10 cellular contexts compared by ENCODE assay signal in the genomic region with DNA sequence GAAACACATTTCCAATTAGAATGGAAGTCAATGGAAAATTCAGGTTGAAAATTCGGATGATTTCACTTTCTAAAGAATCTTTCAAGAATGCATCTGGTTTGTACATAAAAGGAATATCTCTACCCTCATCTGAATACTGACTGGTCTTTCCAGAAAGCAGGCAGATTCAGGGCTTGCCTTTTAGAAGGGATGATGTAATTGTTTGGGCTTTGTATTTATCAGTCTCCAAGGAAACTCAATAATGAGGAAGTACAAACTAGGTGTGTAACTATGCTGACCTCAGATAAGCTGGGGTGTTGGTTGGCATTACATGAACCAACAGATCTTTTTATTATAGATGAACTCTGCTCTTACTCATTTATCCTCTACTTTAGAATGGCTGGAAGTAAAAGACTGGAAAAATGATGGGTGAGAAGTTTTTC. TPM values are rescaled to one million over a fixed set of nuclear protein-coding genes. Genes with fewer than 3 reads are reported as not detected.
A peak's percentile ranks its signal among the peaks of the same experiment; 100 is the strongest.
DNase-seq lines count a peak whose midpoint lies in the region; ATAC-seq and TF ChIP-seq lines count a peak whose summit lies in the region.
"Had no signal": no experiment of that assay in that cellular context is flagged by ENCODE, and none has a peak within 500 bp of the region (broad histone marks: within the 10 kb centered on the region; RNA-seq: fewer than 3 reads in every experiment).

No MANE protein-coding gene starts in this region.

- H3K36me3 Mint-ChIP-seq in endodermal cell (ENCODE audit: low read depth) (peaks cover 50% of the 10 kb centered on the region), naive B cell (peaks cover 13 to 20% of the 10 kb centered on the region in 2 donors)

- H3K27ac Mint-ChIP-seq in endodermal cell (peak overlapping the region; percentile 93), naive B cell (peak overlapping the region; percentile 97 to 99 (median 98))
- H3K27ac Mint-ChIP-seq: stimulated activated naive CD8-positive, alpha-beta T cell treated with anti-CD3 and anti-CD28 coated beads, Interleukin-15, Interleukin-2, amounts not matched to agents 100 ng/mL and 50 ng/mL, for 24 hours had no signal

- no peak for TF ChIP-seq CTCF in endodermal cell (conservative IDR thresholded peaks at IDR 0.05)

- H3K4me1 ChIP-seq in endodermal cell (ENCODE audit: control insufficient read depth, insufficient read depth, low read length), result peaks cover 17% of the 10 kb centered on the region
- H3K4me1 ChIP-seq: BLaER1 had no signal

- no peaks in the 10 kb centered on the region for H3K27me3 ChIP-seq in endodermal cell (ENCODE audit: control insufficient read depth, insufficient read depth, low read length, poor library complexity, severe bottlenecking)
- H3K27me3 ChIP-seq: BLaER1 had no signal

- no peaks in the 10 kb centered on the region for H3K9me3 ChIP-seq in endodermal cell (ENCODE audit: control insufficient read depth, low read length)
- H3K9me3 ChIP-seq: BLaER1 had no signal

- no peak overlapping the region for H3K4me3 ChIP-seq in endodermal cell (ENCODE audit: low read length)
- H3K4me3 ChIP-seq: BLaER1 had no signal

- peaks cover 81% of the 10 kb centered on the region for H3K36me3 ChIP-seq in endodermal cell (ENCODE audit: control insufficient read depth, insufficient read depth, low read length)

- no peaks in the 10 kb centered on the region for H3K9me3 Mint-ChIP-seq in endodermal cell
- H3K9me3 Mint-ChIP-seq in naive B cell, result no peaks in the 10 kb centered on the region
- H3K9me3 Mint-ChIP-seq: stimulated activated naive CD8-positive, alpha-beta T cell treated with anti-CD3 and anti-CD28 coated beads, Interleukin-15, Interleukin-2, amounts not matched to agents 100 ng/mL and 50 ng/mL, for 24 hours had no signal

- H3K4me1 Mint-ChIP-seq in endodermal cell (peaks cover 50% of the 10 kb centered on the region), naive B cell (peaks cover 40 to 57% (median 47%) of the 10 kb centered on the region in 3 donors)

- H3K27me3 Mint-ChIP-seq in endodermal cell (ENCODE audit: insufficient read depth) (no peaks in the 10 kb centered on the region), naive B cell (no peaks in the 10 kb centered on the region)

- ATAC-seq in HG02973 (IDR thresholded peaks at IDR 0.05; ENCODE audit: unreplicated experiment), result peak; percentile 97
- ATAC-seq in naive B cell (ENCODE audit: low read depth in 2 of 2), result peak; percentile 96 to 97

- DNase-seq in NCI-H2171 treated with DMSO at 0.1 percent for 48 hours (lab: John Stamatoyannopoulos, UW) (peak; percentile 42), NCI-H2171 (lab: John Stamatoyannopoulos, UW) (no peak), NCI-H774 (lab: John Stamatoyannopoulos, UW) (peak; percentile 58), endodermal cell (no peak), naive B cell (peak; percentile 78), NCI-H526 treated with DMSO at 0.1 percent for 48 hours (lab: John Stamatoyannopoulos, UW) (no peak), NCI-H510A (lab: John Stamatoyannopoulos, UW) (no peak)

- H3K4me3 Mint-ChIP-seq in endodermal cell (no peak overlapping the region), naive B cell (peak overlapping the region in 4 of 8 donors; percentile 4 to 60 (median 23))
- H3K4me3 Mint-ChIP-seq: stimulated activated naive CD8-positive, alpha-beta T cell treated with anti-CD3 and anti-CD28 coated beads, Interleukin-15, Interleukin-2, amounts not matched to agents 100 ng/mL and 50 ng/mL, for 24 hours had no signal

- 89 to 100% methylated on average over 1 of the region's 1 CpG for WGBS in endodermal cell (ENCODE audit: insufficient coverage in 1 of 2, insufficient read length in 1 of 2), 2 experiments

- peak overlapping the region; percentile 41 for H3K9ac ChIP-seq in endodermal cell (ENCODE audit: extremely low read depth, low read length, poor library complexity, severe bottlenecking)
- H3K9ac ChIP-seq: BLaER1 had no signal

- H3K27ac ChIP-seq in endodermal cell (ENCODE audit: low read depth, low read length), result no peak overlapping the region
- H3K27ac ChIP-seq: BLaER1 had no signal

RNA-seq across cellular contexts. Expression of a gene that starts 24.1 kb away (rescaled TPM):
- 100 to 1,000 TPM in 1 of 2 donors, 10 to 100 TPM in 1; 93.9 to 158 TPM for total RNA-seq in endodermal cell
- 133 TPM for polyA plus RNA-seq in endodermal cell (2013, experiment 1 of 2)
- 133 TPM for polyA plus RNA-seq in endodermal cell (2013, experiment 2 of 2)
- 100 to 1,000 TPM; 348 to 523 (median 419) TPM for polyA plus RNA-seq in naive B cell (ENCODE audit: low read depth in 6 of 6)

Comparison
In these comparisons a context has a peak if more than half of its experiments do, and no peak if none do; other contexts are left out.
1. DNase-seq: peak in NCI-H2171 treated with DMSO at 0.1 percent for 48 hours (single experiment), NCI-H774 (single experiment) and naive B cell (single experiment); none in NCI-H2171 (single experiment), endodermal cell (single experiment), NCI-H526 treated with DMSO at 0.1 percent for 48 hours (single experiment) and NCI-H510A (single experiment).